ENCODE assay signal across 1 cellular context in the genomic region with DNA sequence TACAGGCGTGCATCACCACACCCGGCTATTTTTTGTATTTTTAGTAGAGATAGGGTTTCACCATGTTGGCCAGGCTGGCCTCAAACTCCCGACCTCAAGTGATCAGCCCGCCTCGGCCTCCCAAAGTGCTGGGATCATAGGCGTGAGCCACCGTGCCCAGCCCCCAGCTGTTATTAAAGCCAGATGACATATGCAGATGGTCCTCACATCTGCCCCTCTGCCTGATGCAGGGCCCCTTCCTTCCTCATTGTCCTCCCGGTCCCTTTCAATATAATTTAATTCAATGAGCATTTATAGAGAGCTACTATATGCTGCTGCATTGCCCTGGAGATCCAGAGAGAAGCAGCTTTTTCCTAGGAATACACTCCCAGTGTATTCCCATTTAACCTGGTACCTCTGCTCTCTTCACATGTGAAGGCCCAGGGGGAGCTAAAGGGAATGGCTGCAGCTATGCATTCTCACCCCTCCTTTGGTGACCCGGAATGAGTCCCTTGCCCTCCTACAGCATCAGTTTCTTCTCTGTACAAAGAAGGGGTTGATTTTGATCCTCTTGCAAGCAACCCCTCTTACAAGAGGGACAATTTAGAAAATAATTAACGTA.
TF ChIP-seq lines count a peak whose summit lies in the region.

No MANE protein-coding gene starts in this region.

TF ChIP-seq in HepG2, 621 proteins besides CTCF, POLR2A, EP300 and RAD21:
- TF ChIP-seq, protein P1, sequence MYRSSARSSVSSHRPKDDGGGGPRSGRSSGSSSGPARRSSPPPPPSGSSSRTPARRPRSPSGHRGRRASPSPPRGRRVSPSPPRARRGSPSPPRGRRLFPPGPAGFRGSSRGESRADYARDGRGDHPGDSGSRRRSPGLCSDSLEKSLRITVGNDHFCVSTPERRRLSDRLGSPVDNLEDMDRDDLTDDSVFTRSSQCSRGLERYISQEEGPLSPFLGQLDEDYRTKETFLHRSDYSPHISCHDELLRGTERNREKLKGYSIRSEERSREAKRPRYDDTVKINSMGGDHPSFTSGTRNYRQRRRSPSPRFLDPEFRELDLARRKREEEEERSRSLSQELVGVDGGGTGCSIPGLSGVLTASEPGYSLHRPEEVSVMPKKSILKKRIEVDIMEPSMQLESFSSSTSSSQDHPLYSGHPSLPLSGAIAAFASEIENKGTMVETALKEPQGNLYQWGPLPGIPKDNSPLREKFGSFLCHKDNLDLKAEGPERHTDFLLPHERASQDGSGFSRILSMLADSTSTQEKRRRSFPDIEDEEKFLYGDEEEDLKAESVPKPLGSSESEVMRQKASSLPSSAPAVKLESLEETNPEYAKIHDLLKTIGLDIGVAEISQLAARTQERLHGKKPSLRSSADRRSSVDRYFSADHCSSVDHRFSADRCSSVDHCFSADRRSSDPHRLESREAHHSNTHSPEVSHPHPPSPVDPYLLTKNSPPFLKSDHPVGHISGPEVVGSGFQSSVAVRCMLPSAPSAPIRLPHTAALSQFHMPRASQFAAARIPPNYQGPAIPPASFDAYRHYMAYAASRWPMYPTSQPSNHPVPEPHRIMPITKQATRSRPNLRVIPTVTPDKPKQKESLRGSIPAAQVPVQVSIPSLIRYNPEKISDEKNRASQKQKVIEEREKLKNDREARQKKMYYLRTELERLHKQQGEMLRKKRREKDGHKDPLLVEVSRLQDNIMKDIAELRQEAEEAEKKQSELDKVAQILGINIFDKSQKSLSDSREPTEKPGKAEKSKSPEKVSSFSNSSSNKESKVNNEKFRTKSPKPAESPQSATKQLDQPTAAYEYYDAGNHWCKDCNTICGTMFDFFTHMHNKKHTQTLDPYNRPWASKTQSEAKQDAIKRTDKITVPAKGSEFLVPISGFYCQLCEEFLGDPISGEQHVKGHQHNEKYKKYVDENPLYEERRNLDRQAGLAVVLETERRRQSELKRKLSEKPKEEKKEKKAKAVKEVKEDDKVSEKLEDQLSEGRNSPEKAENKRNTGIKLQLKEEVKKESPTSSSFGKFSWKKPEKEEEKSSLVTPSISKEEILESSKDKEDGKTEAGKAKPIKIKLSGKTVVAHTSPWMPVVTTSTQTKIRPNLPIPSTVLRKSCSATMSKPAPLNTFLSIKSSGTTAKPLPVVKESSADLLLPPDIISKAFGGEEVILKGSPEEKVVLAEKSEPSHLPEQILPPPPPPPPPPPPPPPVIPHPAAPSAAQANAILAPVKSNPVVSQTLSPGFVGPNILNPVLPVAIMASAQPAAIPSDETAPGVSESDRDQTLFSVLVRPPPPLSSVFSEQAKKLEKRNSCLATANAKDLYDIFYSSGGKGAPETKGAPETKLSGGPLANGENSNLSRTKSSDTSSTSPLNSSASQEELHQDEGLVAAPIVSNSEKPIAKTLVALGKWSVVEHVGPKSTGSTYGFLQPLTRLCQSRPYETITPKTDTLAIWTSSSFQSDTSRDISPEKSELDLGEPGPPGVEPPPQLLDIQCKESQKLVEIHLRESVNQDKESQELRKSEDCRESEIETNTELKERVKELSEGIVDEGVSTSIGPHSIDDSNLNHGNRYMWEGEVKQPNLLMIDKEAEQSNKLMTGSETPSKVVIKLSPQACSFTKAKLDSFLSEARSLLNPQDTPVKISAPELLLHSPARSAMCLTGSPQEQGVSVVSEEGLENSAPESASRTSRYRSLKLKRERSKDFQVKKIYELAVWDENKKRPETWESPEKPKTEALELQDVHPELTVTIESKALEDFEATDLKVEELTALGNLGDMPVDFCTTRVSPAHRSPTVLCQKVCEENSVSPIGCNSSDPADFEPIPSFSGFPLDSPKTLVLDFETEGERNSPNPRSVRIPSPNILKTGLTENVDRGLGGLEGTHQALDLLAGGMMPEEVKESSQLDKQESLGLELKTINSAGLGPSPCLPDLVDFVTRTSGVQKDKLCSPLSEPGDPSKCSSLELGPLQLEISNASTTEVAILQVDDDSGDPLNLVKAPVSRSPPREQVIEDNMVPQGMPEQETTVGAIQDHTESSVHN (CRISPR knock-in tag; IDR thresholded peaks at IDR 0.05) = no peak
- TF ChIP-seq, protein P2, sequence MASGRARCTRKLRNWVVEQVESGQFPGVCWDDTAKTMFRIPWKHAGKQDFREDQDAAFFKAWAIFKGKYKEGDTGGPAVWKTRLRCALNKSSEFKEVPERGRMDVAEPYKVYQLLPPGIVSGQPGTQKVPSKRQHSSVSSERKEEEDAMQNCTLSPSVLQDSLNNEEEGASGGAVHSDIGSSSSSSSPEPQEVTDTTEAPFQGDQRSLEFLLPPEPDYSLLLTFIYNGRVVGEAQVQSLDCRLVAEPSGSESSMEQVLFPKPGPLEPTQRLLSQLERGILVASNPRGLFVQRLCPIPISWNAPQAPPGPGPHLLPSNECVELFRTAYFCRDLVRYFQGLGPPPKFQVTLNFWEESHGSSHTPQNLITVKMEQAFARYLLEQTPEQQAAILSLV (CRISPR knock-in tag; IDR thresholded peaks at IDR 0.05; ENCODE audit: borderline replicate concordance) = no peak
- no peak for TF ChIP-seq PHF5A (CRISPR knock-in tag; IDR thresholded peaks at IDR 0.05; ENCODE audit: low read depth, unreplicated experiment)
- TF ChIP-seq, protein P3, sequence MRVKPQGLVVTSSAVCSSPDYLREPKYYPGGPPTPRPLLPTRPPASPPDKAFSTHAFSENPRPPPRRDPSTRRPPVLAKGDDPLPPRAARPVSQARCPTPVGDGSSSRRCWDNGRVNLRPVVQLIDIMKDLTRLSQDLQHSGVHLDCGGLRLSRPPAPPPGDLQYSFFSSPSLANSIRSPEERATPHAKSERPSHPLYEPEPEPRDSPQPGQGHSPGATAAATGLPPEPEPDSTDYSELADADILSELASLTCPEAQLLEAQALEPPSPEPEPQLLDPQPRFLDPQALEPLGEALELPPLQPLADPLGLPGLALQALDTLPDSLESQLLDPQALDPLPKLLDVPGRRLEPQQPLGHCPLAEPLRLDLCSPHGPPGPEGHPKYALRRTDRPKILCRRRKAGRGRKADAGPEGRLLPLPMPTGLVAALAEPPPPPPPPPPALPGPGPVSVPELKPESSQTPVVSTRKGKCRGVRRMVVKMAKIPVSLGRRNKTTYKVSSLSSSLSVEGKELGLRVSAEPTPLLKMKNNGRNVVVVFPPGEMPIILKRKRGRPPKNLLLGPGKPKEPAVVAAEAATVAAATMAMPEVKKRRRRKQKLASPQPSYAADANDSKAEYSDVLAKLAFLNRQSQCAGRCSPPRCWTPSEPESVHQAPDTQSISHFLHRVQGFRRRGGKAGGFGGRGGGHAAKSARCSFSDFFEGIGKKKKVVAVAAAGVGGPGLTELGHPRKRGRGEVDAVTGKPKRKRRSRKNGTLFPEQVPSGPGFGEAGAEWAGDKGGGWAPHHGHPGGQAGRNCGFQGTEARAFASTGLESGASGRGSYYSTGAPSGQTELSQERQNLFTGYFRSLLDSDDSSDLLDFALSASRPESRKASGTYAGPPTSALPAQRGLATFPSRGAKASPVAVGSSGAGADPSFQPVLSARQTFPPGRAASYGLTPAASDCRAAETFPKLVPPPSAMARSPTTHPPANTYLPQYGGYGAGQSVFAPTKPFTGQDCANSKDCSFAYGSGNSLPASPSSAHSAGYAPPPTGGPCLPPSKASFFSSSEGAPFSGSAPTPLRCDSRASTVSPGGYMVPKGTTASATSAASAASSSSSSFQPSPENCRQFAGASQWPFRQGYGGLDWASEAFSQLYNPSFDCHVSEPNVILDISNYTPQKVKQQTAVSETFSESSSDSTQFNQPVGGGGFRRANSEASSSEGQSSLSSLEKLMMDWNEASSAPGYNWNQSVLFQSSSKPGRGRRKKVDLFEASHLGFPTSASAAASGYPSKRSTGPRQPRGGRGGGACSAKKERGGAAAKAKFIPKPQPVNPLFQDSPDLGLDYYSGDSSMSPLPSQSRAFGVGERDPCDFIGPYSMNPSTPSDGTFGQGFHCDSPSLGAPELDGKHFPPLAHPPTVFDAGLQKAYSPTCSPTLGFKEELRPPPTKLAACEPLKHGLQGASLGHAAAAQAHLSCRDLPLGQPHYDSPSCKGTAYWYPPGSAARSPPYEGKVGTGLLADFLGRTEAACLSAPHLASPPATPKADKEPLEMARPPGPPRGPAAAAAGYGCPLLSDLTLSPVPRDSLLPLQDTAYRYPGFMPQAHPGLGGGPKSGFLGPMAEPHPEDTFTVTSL (CRISPR knock-in tag; IDR thresholded peaks at IDR 0.05; ENCODE audit: borderline replicate concordance) = no peak
- TF ChIP-seq SPEN (CRISPR knock-in tag; IDR thresholded peaks at IDR 0.05; ENCODE audit: low read depth) = no peak
- no peak for TF ChIP-seq MAFK (conservative IDR thresholded peaks at IDR 0.05 in 1 of 2, IDR thresholded peaks at IDR 0.05 in 1 of 2; ENCODE audit: low read length in 2 of 2)
- no peak for TF ChIP-seq SNAPC2 (CRISPR knock-in tag; IDR thresholded peaks at IDR 0.05)
- no peak for TF ChIP-seq CBX1 (IDR thresholded peaks at IDR 0.05; ENCODE audit: low read depth)
- TF ChIP-seq NR2F6 (IDR thresholded peaks at IDR 0.05) = no peak
- TF ChIP-seq NR2F6 (CRISPR knock-in tag; IDR thresholded peaks at IDR 0.05) = no peak
- TF ChIP-seq HDAC1 (CRISPR knock-in tag; IDR thresholded peaks at IDR 0.05) = no peak
- TF ChIP-seq, protein P4, sequence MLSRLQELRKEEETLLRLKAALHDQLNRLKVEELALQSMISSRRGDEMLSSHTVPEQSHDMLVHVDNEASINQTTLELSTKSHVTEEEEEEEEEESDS (CRISPR knock-in tag; IDR thresholded peaks at IDR 0.05; ENCODE audit: borderline replicate concordance) = no peak
- TF ChIP-seq HOXA9 (CRISPR knock-in tag; IDR thresholded peaks at IDR 0.05; ENCODE audit: borderline replicate concordance) = no peak
- no peak for TF ChIP-seq NFKBIZ (CRISPR knock-in tag; IDR thresholded peaks at IDR 0.05)
- TF ChIP-seq SNRNP70 (IDR thresholded peaks at IDR 0.05; ENCODE audit: low read depth, low read length) = no peak
- TF ChIP-seq, protein P5, sequence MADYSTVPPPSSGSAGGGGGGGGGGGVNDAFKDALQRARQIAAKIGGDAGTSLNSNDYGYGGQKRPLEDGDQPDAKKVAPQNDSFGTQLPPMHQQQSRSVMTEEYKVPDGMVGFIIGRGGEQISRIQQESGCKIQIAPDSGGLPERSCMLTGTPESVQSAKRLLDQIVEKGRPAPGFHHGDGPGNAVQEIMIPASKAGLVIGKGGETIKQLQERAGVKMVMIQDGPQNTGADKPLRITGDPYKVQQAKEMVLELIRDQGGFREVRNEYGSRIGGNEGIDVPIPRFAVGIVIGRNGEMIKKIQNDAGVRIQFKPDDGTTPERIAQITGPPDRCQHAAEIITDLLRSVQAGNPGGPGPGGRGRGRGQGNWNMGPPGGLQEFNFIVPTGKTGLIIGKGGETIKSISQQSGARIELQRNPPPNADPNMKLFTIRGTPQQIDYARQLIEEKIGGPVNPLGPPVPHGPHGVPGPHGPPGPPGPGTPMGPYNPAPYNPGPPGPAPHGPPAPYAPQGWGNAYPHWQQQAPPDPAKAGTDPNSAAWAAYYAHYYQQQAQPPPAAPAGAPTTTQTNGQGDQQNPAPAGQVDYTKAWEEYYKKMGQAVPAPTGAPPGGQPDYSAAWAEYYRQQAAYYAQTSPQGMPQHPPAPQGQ (CRISPR knock-in tag; IDR thresholded peaks at IDR 0.05; ENCODE audit: borderline replicate concordance) = no peak
- TF ChIP-seq, protein P6, sequence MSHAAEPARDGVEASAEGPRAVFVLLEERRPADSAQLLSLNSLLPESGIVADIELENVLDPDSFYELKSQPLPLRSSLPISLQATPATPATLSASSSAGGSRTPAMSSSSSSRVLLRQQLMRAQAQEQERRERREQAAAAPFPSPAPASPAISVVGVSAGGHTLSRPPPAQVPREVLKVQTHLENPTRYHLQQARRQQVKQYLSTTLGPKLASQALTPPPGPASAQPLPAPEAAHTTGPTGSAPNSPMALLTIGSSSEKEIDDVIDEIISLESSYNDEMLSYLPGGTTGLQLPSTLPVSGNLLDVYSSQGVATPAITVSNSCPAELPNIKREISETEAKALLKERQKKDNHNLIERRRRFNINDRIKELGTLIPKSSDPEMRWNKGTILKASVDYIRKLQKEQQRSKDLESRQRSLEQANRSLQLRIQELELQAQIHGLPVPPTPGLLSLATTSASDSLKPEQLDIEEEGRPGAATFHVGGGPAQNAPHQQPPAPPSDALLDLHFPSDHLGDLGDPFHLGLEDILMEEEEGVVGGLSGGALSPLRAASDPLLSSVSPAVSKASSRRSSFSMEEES (CRISPR knock-in tag; IDR thresholded peaks at IDR 0.05) = no peak
- TF ChIP-seq THYN1 (CRISPR knock-in tag; IDR thresholded peaks at IDR 0.05; ENCODE audit: borderline replicate concordance, low read depth) = no peak
